ENCODE assay signal across 11 cellular contexts in genomic region chr1:228088586-228089498, GRCh38. TPM values are rescaled to one million over a fixed set of nuclear protein-coding genes. Genes with fewer than 3 reads are reported as not detected.
DNase-seq lines count a peak whose midpoint lies in the region; ATAC-seq and TF ChIP-seq lines count a peak whose summit lies in the region.
"Had no signal": no experiment of that assay in that cellular context is flagged by ENCODE, and none has a peak within 500 bp of the region (broad histone marks: within the 10 kb centered on the region; RNA-seq: fewer than 3 reads in every experiment).

No MANE protein-coding gene starts in this region.

- ATAC-seq in sciatic nerve (no peak), HG02642 (IDR thresholded peaks at IDR 0.05; ENCODE audit: poor library complexity, unreplicated experiment) (no peak), HG02852 (IDR thresholded peaks at IDR 0.05; ENCODE audit: unreplicated experiment) (no peak)

- DNase-seq in HFFc6 (no peak), SKM-1 treated with dmso at 0.1 percent for 144 hours (lab: John Stamatoyannopoulos, UW; ENCODE audit: unreplicated experiment) (peak; percentile 80), esophagus muscularis mucosa (ENCODE audit: extremely low spot score) (no peak), sciatic nerve (ENCODE audit: low spot score) (peak; percentile 58), NCI-H510A (lab: John Stamatoyannopoulos, UW) (no peak), EL (no peak)

- H3K9me3 ChIP-seq in esophagus muscularis mucosa = no peaks in the 10 kb centered on the region
- H3K9me3 ChIP-seq: pancreas, uterus had no signal

- TF ChIP-seq POLR2A in esophagus muscularis mucosa (IDR thresholded peaks at IDR 0.05; ENCODE audit: low read depth) = no peak

- intact Hi-C loops in esophagus muscularis mucosa (cut with DNase I) (loop anchor here (10.0 kb wide), 1 partner anchor 324 kb away; no protein-coding TSS in a partner anchor), sciatic nerve (cut with DNase I) (loop anchor here (5.0 kb wide), 1 partner anchor 583 kb away; no protein-coding TSS in a partner anchor)

- TF ChIP-seq CTCF in HFFc6 (IDR thresholded peaks at IDR 0.05) (no peak), esophagus muscularis mucosa (IDR thresholded peaks at IDR 0.05) (no peak)

- H3K4me1 Mint-ChIP-seq in HFFc6 (ENCODE audit: low read depth) = peaks cover 85% of the 10 kb centered on the region

- H3K4me3 ChIP-seq in esophagus muscularis mucosa = peak overlapping the region in 1 of 4 donors; percentile 4
- H3K4me3 ChIP-seq: uterus had no signal

- H3K27ac ChIP-seq in esophagus muscularis mucosa (replicated peaks in 1 of 4) = peak overlapping the region; percentile 6 to 100 (median 49)

- H3K36me3 ChIP-seq in esophagus muscularis mucosa = peaks cover 0 to 17% (median 6%) of the 10 kb centered on the region in 4 donors
- H3K36me3 ChIP-seq: pancreas, uterus had no signal

- peaks cover 93 to 100% (median 97%) of the 10 kb centered on the region in 4 donors for H3K4me1 ChIP-seq in esophagus muscularis mucosa

- peak overlapping the region; percentile 95 for H3K27ac Mint-ChIP-seq in HFFc6

- no peak for TF ChIP-seq EP300 in esophagus muscularis mucosa (IDR thresholded peaks at IDR 0.05)

- no peaks in the 10 kb centered on the region for H3K27me3 ChIP-seq in esophagus muscularis mucosa
- H3K27me3 ChIP-seq: dorsolateral prefrontal cortex, pancreas, uterus had no signal

- peak overlapping the region; percentile 98 for H3K4me3 Mint-ChIP-seq in HFFc6

- peaks cover 6% of the 10 kb centered on the region for H3K27me3 Mint-ChIP-seq in HFFc6 (ENCODE audit: insufficient read depth)

- WGBS in esophagus muscularis mucosa = 62% methylated on average over 17 of the region's 21 CpGs

- peaks cover 53% of the 10 kb centered on the region for H3K36me3 Mint-ChIP-seq in HFFc6 (ENCODE audit: low read depth)

- peaks cover under 1% of the 10 kb centered on the region; the same call in 1 of the 2 replicates for H3K9me3 Mint-ChIP-seq in HFFc6

RNA-seq across cellular contexts. Expression of gene ARF1, which starts 6.3 kb away (rescaled TPM):
- 100 to 1,000 TPM; 578 to 615 (median 590) TPM for total RNA-seq in HFFc6 (2021; fragmentation: NEBNext Ultra II Directional; extraction: Animal tissue kit (Norgen Biotek cat#: 25700))
- 100 to 1,000 TPM; 238 to 392 (median 346) TPM for total RNA-seq in esophagus muscularis mucosa
- total RNA-seq in sciatic nerve = 251 TPM

RNA-seq across cellular contexts. Expression of gene C1orf35, which starts 14.3 kb away (rescaled TPM):
- total RNA-seq in HFFc6 (2021; fragmentation: NEBNext Ultra II Directional; extraction: Animal tissue kit (Norgen Biotek cat#: 25700)) = 10 to 100 TPM; 10.4 to 17.2 (median 12.5) TPM
- total RNA-seq in esophagus muscularis mucosa = 10 to 100 TPM; 11.2 to 24.3 (median 11.9) TPM
- total RNA-seq in sciatic nerve = 15.8 TPM

RNA-seq across cellular contexts. Expression of gene MRPL55, which starts 20.3 kb away (rescaled TPM):
- 10 to 100 TPM; 48.3 to 55.4 (median 49.6) TPM for total RNA-seq in HFFc6 (2021; fragmentation: NEBNext Ultra II Directional; extraction: Animal tissue kit (Norgen Biotek cat#: 25700))
- total RNA-seq in esophagus muscularis mucosa (10 to 100 TPM; 52.3 to 64.9 (median 60.1) TPM), sciatic nerve (34.2 TPM)

RNA-seq across cellular contexts. Expression of gene GUK1, which starts 51.2 kb away (rescaled TPM):
- 100 to 1,000 TPM; 215 to 313 (median 247) TPM for total RNA-seq in HFFc6 (2021; fragmentation: NEBNext Ultra II Directional; extraction: Animal tissue kit (Norgen Biotek cat#: 25700))
- total RNA-seq in esophagus muscularis mucosa (100 to 1,000 TPM; 292 to 354 (median 305) TPM), sciatic nerve (250 TPM)

Comparison
In these comparisons a context has a peak if more than half of its experiments do, and no peak if none do; other contexts are left out.
1. DNase-seq: peak in SKM-1 treated with dmso at 0.1 percent for 144 hours (single experiment) and sciatic nerve (single experiment); none in HFFc6 (single experiment), esophagus muscularis mucosa (single experiment), NCI-H510A (single experiment) and EL (single experiment).